ENCODE assay signal across 11 cellular contexts in genomic region chr7:135650831-135651573, GRCh38. TPM values are rescaled to one million over a fixed set of nuclear protein-coding genes. Genes with fewer than 3 reads are reported as not detected.
DNase-seq lines count a peak whose midpoint lies in the region; ATAC-seq, FAIRE-seq and TF ChIP-seq lines count a peak whose summit lies in the region.
"Had no signal": no experiment of that assay in that cellular context is flagged by ENCODE, and none has a peak within 500 bp of the region (broad histone marks: within the 10 kb centered on the region; RNA-seq: fewer than 3 reads in every experiment).

No MANE protein-coding gene starts in this region.

- peak; percentile 26; the same call in 1 of the 2 replicates for ATAC-seq in Panc1
- ATAC-seq: activated T-helper 17 cell treated with anti-CD3 and anti-CD28 coated beads, Interleukin-2, amount 50 U/mL, for 72 hours had no signal

- H3K9me3 Mint-ChIP-seq in neural crest cell: no peaks in the 10 kb centered on the region
- H3K9me3 Mint-ChIP-seq: activated T-helper 17 cell treated with anti-CD3 and anti-CD28 coated beads, Interleukin-2, amount 50 U/mL, for 72 hours had no signal

- no peak for TF ChIP-seq POLR2A in GM12892 (IDR thresholded peaks at IDR 0.05; ENCODE audit: low read depth, low read length)

- H3K27ac ChIP-seq in Panc1 (ENCODE audit: low read length): no peak overlapping the region
- no peak overlapping the region for H3K27ac ChIP-seq in A673 (ENCODE audit: low read depth, low read length, poor library complexity, severe bottlenecking)

- H3K4me1 ChIP-seq in Panc1 (ENCODE audit: control insufficient read depth, insufficient read depth, low read length) (no peaks in the 10 kb centered on the region), A673 (ENCODE audit: insufficient read depth, low read length, poor library complexity, severe bottlenecking) (no peaks in the 10 kb centered on the region)

- H3K9me3 ChIP-seq in Panc1 (ENCODE audit: control insufficient read depth, insufficient read depth, low read depth, low read length): no peaks in the 10 kb centered on the region
- H3K9me3 ChIP-seq in A673 (ENCODE audit: low read depth, low read length, poor library complexity, severe bottlenecking): no peaks in the 10 kb centered on the region

- in situ Hi-C loops in Panc1 (cut with HindIII; ENCODE audit: low pct_unique_long_range_greater_than_20kb, low sequenced_read_pairs): no loop called here

- CTCF ChIA-PET in Panc1 (lab: Charles Lee): no interaction called here
- CTCF ChIA-PET in A673 (lab: Charles Lee): interaction anchor here (0.5 kb wide), 1 partner anchor 12 kb away, joined by 4 read pairs; the partner anchor contains the start of gene STMP1

- H3K27me3 ChIP-seq in Panc1 (ENCODE audit: control insufficient read depth, insufficient read depth, low read length) (no peaks in the 10 kb centered on the region), A673 (replicated peaks; ENCODE audit: insufficient read depth, low read depth, low read length, poor library complexity) (no peaks in the 10 kb centered on the region)

- H3K27me3 Mint-ChIP-seq in neural crest cell (ENCODE audit: low read depth): no peaks in the 10 kb centered on the region
- H3K27me3 Mint-ChIP-seq: activated T-helper 17 cell treated with anti-CD3 and anti-CD28 coated beads, Interleukin-2, amount 50 U/mL, for 72 hours had no signal

- peak overlapping the region; percentile 1 for H3K27ac Mint-ChIP-seq in neural crest cell (ENCODE audit: unreplicated experiment)
- H3K27ac Mint-ChIP-seq: activated T-helper 17 cell treated with anti-CD3 and anti-CD28 coated beads, Interleukin-2, amount 50 U/mL, for 72 hours had no signal

- H3K36me3 ChIP-seq in Panc1 (ENCODE audit: control insufficient read depth, insufficient read depth, low read length) (peaks cover 13% of the 10 kb centered on the region; the same call in 1 of the 2 replicates), A673 (ENCODE audit: insufficient read depth, low read length, poor library complexity, severe bottlenecking) (peaks cover 33% of the 10 kb centered on the region)

- H3K4me3 ChIP-seq in Panc1 (ENCODE audit: low read depth in 2 of 2, low read length in 2 of 2) (no peak overlapping the region), fibroblast of mammary gland (ENCODE audit: control insufficient read depth, low read depth, low read length) (no peak overlapping the region), A673 (ENCODE audit: low read depth, low read length, poor library complexity, severe bottlenecking) (no peak overlapping the region)

- peak; percentile 46 for DNase-seq in Daoy (ENCODE audit: low read depth)
- DNase-seq in Panc1 (ENCODE audit: low read depth, low spot score): no peak
- peak; percentile 71 for DNase-seq in fibroblast of mammary gland (ENCODE audit: low read depth)
- DNase-seq in neural crest cell (ENCODE audit: low read depth, low spot score): no peak
- DNase-seq in NCI-H128 (lab: John Stamatoyannopoulos, UW; ENCODE audit: unreplicated experiment): no peak
- DNase-seq in A673 (ENCODE audit: low spot score): no peak
- DNase-seq in ecto neural progenitor cell (ENCODE audit: low spot score): no peak
- DNase-seq in GM12892 (ENCODE audit: insufficient read length): no peak
- DNase-seq: DMS79 treated with DMSO at 0.1 percent for 48 hours, small intestine had no signal

- FAIRE-seq in GM12892 (lab: Jason Lieb, UNC): no peak
- FAIRE-seq: small intestine had no signal

- peaks cover 8% of the 10 kb centered on the region for H3K4me1 Mint-ChIP-seq in neural crest cell
- H3K4me1 Mint-ChIP-seq: activated T-helper 17 cell treated with anti-CD3 and anti-CD28 coated beads, Interleukin-2, amount 50 U/mL, for 72 hours had no signal

- peaks cover 2% of the 10 kb centered on the region for H3K36me3 Mint-ChIP-seq in neural crest cell (ENCODE audit: low read depth)

- intact Hi-C loops in Panc1 (cut with micrococcal nuclease; ENCODE audit: unreplicated experiment) (no loop called here), A673 (cut with micrococcal nuclease; ENCODE audit: unreplicated experiment) (no loop called here)

- no TSS peak for BruUV-seq in Panc1 (replicated peaks; lab: Mats Ljungman, UMichigan)
- BruUV-seq in A673 (replicated peaks; lab: Mats Ljungman, UMichigan): no TSS peak

- no peak overlapping the region for H3K4me3 Mint-ChIP-seq in neural crest cell
- H3K4me3 Mint-ChIP-seq: activated T-helper 17 cell treated with anti-CD3 and anti-CD28 coated beads, Interleukin-2, amount 50 U/mL, for 72 hours had no signal

- POLR2A ChIA-PET in Panc1 (lab: Charles Lee) (no interaction called here), A673 (lab: Charles Lee; ENCODE audit: low non-redundant PET) (no interaction called here)

- TF ChIP-seq CTCF in Panc1 (IDR thresholded peaks at IDR 0.05) (no peak), fibroblast of mammary gland (conservative IDR thresholded peaks at IDR 0.05; ENCODE audit: control insufficient read depth, insufficient read depth, low read depth, low read length) (no peak), neural crest cell (conservative IDR thresholded peaks at IDR 0.05) (no peak), A673 (conservative IDR thresholded peaks at IDR 0.05; ENCODE audit: low read depth, low read length) (no peak)

RNA-seq across cellular contexts. Expression of gene STMP1, which starts 11.3 kb away (rescaled TPM):
- total RNA-seq in Daoy (2014; rRNA removed; shearing (Covaris generic)): 9.1 and 11.4 TPM in 2 replicates
- total RNA-seq in Panc1 (2021; ENCODE audit: unreplicated experiment): 29.5 TPM
- polyA plus RNA-seq in Panc1 (2012; ENCODE audit: insufficient read length): 46.4 TPM
- total RNA-seq in neural crest cell: 58.9 and 62.2 TPM in 2 replicates
- total RNA-seq in A673 (2021): 32.1 and 33.4 TPM in 2 replicates
- 28.9 TPM for polyA plus RNA-seq in GM12892 (2012; ENCODE audit: missing spikeins)

Comparison
In these comparisons a context has a peak if more than half of its experiments do, and no peak if none do; other contexts are left out.
1. DNase-seq: peak in Daoy (single experiment) and fibroblast of mammary gland (single experiment); none in Panc1 (single experiment), neural crest cell (single experiment), NCI-H128 (single experiment), A673 (single experiment), ecto neural progenitor cell (single experiment) and GM12892 (single experiment).